8 cellular contexts compared by ENCODE assay signal in the genomic region with DNA sequence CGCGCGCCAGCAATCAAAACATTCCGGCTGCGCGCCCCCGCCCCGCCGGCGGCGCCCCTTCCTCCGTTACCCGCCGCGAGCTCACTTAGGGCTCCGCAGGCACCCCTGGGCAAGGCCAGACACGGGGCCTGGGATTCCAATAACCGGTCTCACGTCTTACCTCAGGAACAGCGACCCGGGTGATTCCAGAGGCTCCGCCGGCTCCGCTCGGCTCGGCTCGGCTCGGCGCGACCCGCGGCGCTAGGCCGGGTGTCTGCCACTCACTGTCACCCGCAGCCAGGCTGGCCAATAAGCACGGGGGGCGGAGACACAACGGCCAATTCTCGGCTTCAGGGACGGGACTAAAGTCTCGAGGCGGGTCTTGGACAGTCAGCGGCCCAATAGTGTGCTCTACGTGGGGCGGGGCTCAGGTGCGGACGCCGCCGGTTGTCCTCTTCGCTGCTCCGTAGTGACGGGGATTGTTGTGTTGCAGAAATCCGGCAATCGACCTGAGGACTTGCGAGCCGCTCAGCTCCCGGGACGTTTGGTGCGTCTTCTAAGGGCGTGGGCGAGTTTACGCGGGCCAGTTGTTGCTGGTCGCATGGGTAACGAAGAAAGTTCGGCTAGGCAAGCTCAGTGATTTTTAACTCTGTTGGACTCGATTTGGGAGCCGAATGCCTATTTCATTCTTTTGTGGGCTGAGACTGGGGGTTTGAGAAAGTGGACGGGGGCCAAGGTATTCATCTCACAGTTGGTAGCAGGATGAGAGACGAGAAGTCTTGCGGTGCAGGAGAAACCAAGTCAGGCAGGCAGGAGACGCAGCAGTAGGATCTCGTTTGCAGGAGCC. TPM values are rescaled to one million over a fixed set of nuclear protein-coding genes. Genes with fewer than 3 reads are reported as not detected.
DNase-seq lines count a peak whose midpoint lies in the region; ATAC-seq and TF ChIP-seq lines count a peak whose summit lies in the region.

A gene with protein sequence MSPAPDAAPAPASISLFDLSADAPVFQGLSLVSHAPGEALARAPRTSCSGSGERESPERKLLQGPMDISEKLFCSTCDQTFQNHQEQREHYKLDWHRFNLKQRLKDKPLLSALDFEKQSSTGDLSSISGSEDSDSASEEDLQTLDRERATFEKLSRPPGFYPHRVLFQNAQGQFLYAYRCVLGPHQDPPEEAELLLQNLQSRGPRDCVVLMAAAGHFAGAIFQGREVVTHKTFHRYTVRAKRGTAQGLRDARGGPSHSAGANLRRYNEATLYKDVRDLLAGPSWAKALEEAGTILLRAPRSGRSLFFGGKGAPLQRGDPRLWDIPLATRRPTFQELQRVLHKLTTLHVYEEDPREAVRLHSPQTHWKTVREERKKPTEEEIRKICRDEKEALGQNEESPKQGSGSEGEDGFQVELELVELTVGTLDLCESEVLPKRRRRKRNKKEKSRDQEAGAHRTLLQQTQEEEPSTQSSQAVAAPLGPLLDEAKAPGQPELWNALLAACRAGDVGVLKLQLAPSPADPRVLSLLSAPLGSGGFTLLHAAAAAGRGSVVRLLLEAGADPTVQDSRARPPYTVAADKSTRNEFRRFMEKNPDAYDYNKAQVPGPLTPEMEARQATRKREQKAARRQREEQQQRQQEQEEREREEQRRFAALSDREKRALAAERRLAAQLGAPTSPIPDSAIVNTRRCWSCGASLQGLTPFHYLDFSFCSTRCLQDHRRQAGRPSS (plus strand): TSS at position 432 of the 826 bp plus-strand sequence. CDS start 452 bp downstream, outside the sequence.
A gene with protein sequence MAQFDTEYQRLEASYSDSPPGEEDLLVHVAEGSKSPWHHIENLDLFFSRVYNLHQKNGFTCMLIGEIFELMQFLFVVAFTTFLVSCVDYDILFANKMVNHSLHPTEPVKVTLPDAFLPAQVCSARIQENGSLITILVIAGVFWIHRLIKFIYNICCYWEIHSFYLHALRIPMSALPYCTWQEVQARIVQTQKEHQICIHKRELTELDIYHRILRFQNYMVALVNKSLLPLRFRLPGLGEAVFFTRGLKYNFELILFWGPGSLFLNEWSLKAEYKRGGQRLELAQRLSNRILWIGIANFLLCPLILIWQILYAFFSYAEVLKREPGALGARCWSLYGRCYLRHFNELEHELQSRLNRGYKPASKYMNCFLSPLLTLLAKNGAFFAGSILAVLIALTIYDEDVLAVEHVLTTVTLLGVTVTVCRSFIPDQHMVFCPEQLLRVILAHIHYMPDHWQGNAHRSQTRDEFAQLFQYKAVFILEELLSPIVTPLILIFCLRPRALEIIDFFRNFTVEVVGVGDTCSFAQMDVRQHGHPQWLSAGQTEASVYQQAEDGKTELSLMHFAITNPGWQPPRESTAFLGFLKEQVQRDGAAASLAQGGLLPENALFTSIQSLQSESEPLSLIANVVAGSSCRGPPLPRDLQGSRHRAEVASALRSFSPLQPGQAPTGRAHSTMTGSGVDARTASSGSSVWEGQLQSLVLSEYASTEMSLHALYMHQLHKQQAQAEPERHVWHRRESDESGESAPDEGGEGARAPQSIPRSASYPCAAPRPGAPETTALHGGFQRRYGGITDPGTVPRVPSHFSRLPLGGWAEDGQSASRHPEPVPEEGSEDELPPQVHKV (minus strand): TSS at position 262 of the 826 bp plus-strand sequence. CDS start 1,612 bp downstream, outside the sequence.

- peaks cover 36% of the 10 kb centered on the region for H3K4me1 ChIP-seq in suprapubic skin

- no peak for TF ChIP-seq EP300 in suprapubic skin (IDR thresholded peaks at IDR 0.05)

- no peaks in the 10 kb centered on the region for H3K9me3 Mint-ChIP-seq in activated naive CD4-positive, alpha-beta T cell treated with anti-CD3 and anti-CD28 coated beads, Interleukin-2, amount 50 U/mL, for 24 hours

- ATAC-seq in HG02588 (IDR thresholded peaks at IDR 0.05; ENCODE audit: unreplicated experiment) (peak; percentile 95), SK-N-SH treated with all-trans-retinoic acid at 6 μM for 48 hours (peak; percentile 99)

- H3K4me1 Mint-ChIP-seq in activated naive CD4-positive, alpha-beta T cell treated with anti-CD3 and anti-CD28 coated beads, Interleukin-2, amount 50 U/mL, for 24 hours, result peaks cover 61% of the 10 kb centered on the region

- H3K27me3 ChIP-seq in GM06990 (replicated peaks; ENCODE audit: control insufficient read depth, insufficient read depth, low read length) (no peaks in the 10 kb centered on the region), suprapubic skin (no peaks in the 10 kb centered on the region)

- H3K4me3 Mint-ChIP-seq in activated naive CD4-positive, alpha-beta T cell treated with anti-CD3 and anti-CD28 coated beads, Interleukin-2, amount 50 U/mL, for 24 hours, result peak within 1 kb of the TSS; percentile 100

- H3K27me3 Mint-ChIP-seq in activated naive CD4-positive, alpha-beta T cell treated with anti-CD3 and anti-CD28 coated beads, Interleukin-2, amount 50 U/mL, for 24 hours, result no peaks in the 10 kb centered on the region

- H3K36me3 Mint-ChIP-seq in activated naive CD4-positive, alpha-beta T cell treated with anti-CD3 and anti-CD28 coated beads, Interleukin-2, amount 50 U/mL, for 24 hours, result peaks cover 19% of the 10 kb centered on the region

- H3K4me3 ChIP-seq in GM06990 (replicated peaks; ENCODE audit: low read depth, low read length) (peak within 1 kb of the TSS; percentile 92), suprapubic skin (peak within 1 kb of the TSS; percentile 89)

- peaks cover 20% of the 10 kb centered on the region for H3K36me3 ChIP-seq in GM06990 (ENCODE audit: control insufficient read depth, insufficient read depth, low read length)
- peaks cover 39% of the 10 kb centered on the region for H3K36me3 ChIP-seq in suprapubic skin

- H3K27ac ChIP-seq in suprapubic skin, result peak within 1 kb of the TSS; percentile 95

- TF ChIP-seq CTCF in GM06990 (IDR thresholded peaks at IDR 0.05; ENCODE audit: insufficient read depth, low read length, poor library complexity, severe bottlenecking) (no peak), suprapubic skin (IDR thresholded peaks at IDR 0.05) (no peak)

- H3K27ac Mint-ChIP-seq in activated naive CD4-positive, alpha-beta T cell treated with anti-CD3 and anti-CD28 coated beads, Interleukin-2, amount 50 U/mL, for 24 hours, result peak within 1 kb of the TSS; percentile 100

- peak; percentile 97 for DNase-seq in GM06990 (ENCODE audit: extremely low read depth, insufficient read length)
- DNase-seq in NCI-H1092 (lab: John Stamatoyannopoulos, UW), result peak; percentile 94
- peak; percentile 99 for DNase-seq in germinal center (ENCODE audit: low spot score)
- DNase-seq in nucleus accumbens (lab: John Stamatoyannopoulos, UW), result peak; percentile 76 to 99 (median 98)
- peak; percentile 99 for DNase-seq in suprapubic skin (ENCODE audit: low spot score in 2 of 2)

- WGBS in suprapubic skin, result 0% methylated on average over 17 of the region's 73 CpGs

- peak in 1 of 2 donors; percentile 40 for TF ChIP-seq POLR2A in suprapubic skin (IDR thresholded peaks at IDR 0.05)

- H3K9me3 ChIP-seq in suprapubic skin, result no peaks in the 10 kb centered on the region

TF ChIP-seq in SK-N-SH treated with all-trans-retinoic acid at 6 μM for 48 hours, 23 proteins besides CTCF, POLR2A, EP300 and RAD21 (continues in another document):
- TF ChIP-seq BACH2 (CRISPR knock-in tag; IDR thresholded peaks at IDR 0.05; ENCODE audit: borderline replicate concordance), result peak; percentile 64; the same call in 1 of the 2 replicates
- TF ChIP-seq POU6F1 (CRISPR knock-in tag; IDR thresholded peaks at IDR 0.05; ENCODE audit: borderline replicate concordance, low read depth), result no peak
- TF ChIP-seq SNAI2 (CRISPR knock-in tag; IDR thresholded peaks at IDR 0.05), result peak; percentile 94
- no peak for TF ChIP-seq GLIS3 (CRISPR knock-in tag; IDR thresholded peaks at IDR 0.05)
- TF ChIP-seq ZFP30 (CRISPR knock-in tag; IDR thresholded peaks at IDR 0.05), result peak; percentile 25; the same call in 1 of the 2 replicates
- peak; percentile 81; the same call in 1 of the 2 replicates for TF ChIP-seq ZFP3 (CRISPR knock-in tag; IDR thresholded peaks at IDR 0.05)
- no peak for TF ChIP-seq PPARA (CRISPR knock-in tag; IDR thresholded peaks at IDR 0.05; ENCODE audit: borderline replicate concordance)
- TF ChIP-seq CSDC2 (CRISPR knock-in tag; IDR thresholded peaks at IDR 0.05), result peak; percentile 97
- TF ChIP-seq ZNF70 (CRISPR knock-in tag; IDR thresholded peaks at IDR 0.05), result no peak

RNA-seq across cellular contexts. Expression of the first gene that starts in this region (rescaled TPM):
- total RNA-seq in suprapubic skin, result 100 to 1,000 TPM in 1 of 4 donors, 10 to 100 TPM in 3; 38.6 to 252 (median 61.7) TPM

RNA-seq across cellular contexts. Expression of the second gene that starts in this region (rescaled TPM):
- total RNA-seq in suprapubic skin, result 10 to 100 TPM; 60.3 to 83.9 (median 64.6) TPM

Comparison
In these comparisons a context has a peak if more than half of its experiments do, and no peak if none do; other contexts are left out.
1. Peak in every context shown above with its lines: DNase-seq, ATAC-seq, H3K4me3 ChIP-seq and H3K27ac ChIP-seq.